Comparison of ENCODE assay signal across 8 cellular contexts in the genomic region with DNA sequence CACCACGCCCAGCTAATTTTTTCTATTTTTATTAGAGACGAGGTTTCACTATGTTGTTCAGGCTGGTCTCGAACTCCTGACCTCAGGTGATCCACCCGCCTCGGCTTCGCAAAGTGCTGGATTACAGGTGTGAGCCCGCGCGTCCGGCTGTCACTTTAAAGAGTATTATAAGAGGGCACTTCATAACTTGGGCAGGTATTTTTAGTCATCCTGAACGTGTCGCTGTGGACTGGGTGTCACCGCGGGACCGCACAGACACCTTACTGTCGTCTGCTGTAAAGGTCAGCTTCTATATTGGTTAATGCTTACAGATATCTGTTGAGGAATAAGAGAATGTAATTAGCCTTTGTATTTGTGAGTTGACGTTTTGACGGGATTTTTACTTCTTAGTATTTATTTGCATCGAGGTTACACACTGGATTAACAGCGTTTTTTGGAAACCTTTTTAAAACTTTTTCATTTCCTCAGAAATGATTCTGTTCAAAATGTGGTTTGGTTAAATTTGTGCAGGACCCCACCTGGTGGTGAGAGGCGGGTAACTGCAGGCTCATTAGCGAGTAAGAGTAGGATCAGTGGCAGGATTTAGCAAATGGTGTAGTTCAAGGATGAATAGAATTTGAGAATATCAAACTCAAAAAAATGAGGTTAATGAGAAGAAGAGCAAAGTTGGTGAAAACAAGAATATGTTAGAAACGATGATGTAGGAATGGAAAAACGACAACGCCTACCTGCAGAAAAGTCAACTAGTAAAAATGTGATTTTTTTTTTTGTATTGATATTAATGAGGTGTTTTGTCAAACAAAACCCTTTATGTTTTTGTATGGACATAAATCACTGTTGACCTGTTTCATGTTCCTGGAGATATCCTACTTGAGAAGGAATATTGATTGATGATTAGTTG. TPM values are rescaled to one million over a fixed set of nuclear protein-coding genes. Genes with fewer than 3 reads are reported as not detected.
DNase-seq lines count a peak whose midpoint lies in the region; ATAC-seq and TF ChIP-seq lines count a peak whose summit lies in the region.

No MANE protein-coding gene starts in this region.

- peak; percentile 90 for TF ChIP-seq CTCF in IMR-90 (conservative IDR thresholded peaks at IDR 0.05; ENCODE audit: low read depth, low read length)
- TF ChIP-seq CTCF in prostate gland (IDR thresholded peaks at IDR 0.05): peak; percentile 69 to 85 (median 77)

- H3K4me2 ChIP-seq in IMR-90 (ENCODE audit: low read depth, low read length): peak overlapping the region; percentile 44; the same call in 1 of the 2 replicates

- no peak overlapping the region for H4K5ac ChIP-seq in IMR-90 (ENCODE audit: low read depth, low read length)

- intact Hi-C loops in IMR-90 (cut with micrococcal nuclease): loop anchor here (1.0 to 10.0 kb wide), 3 partner anchors 68 to 385 kb away; no protein-coding TSS in a partner anchor
- intact Hi-C loops in Right ventricle myocardium superior (cut with DNase I): loop anchor here (5.0 kb wide), 1 partner anchor 57 kb away; no protein-coding TSS in a partner anchor
- intact Hi-C loops in prostate gland (cut with DNase I): no loop called here

- H2AFZ ChIP-seq in IMR-90 (replicated peaks; ENCODE audit: low read length, poor library complexity): no peak overlapping the region

- H4K20me1 ChIP-seq in IMR-90 (ENCODE audit: insufficient read depth, low read length): peaks cover 78% of the 10 kb centered on the region

- H3K4me3 Mint-ChIP-seq in activated naive CD8-positive, alpha-beta T cell treated with anti-CD3 and anti-CD28 coated beads, Interleukin-2, amount 10 ng/mL, durations not matched to agents 7 days and 5 days: peak overlapping the region; percentile 53

- H3K27ac ChIP-seq in IMR-90 (ENCODE audit: insufficient read depth, low read length) (no peak overlapping the region; the same call in 1 of the 2 replicates), prostate gland (no peak overlapping the region)

- no peaks in the 10 kb centered on the region for H3K9me3 ChIP-seq in IMR-90 (ENCODE audit: control insufficient read depth, insufficient read depth, low read length)
- H3K9me3 ChIP-seq in prostate gland: no peaks in the 10 kb centered on the region

- ATAC-seq in IMR-90 (ENCODE audit: low read depth) (peak; percentile 27; the same call in 1 of the 2 replicates), SK-N-SH treated with all-trans-retinoic acid at 6 μM for 48 hours (peak; percentile 38), Right ventricle myocardium superior (ENCODE audit: poor library complexity) (peak; percentile 25), HG03442 (IDR thresholded peaks at IDR 0.05; ENCODE audit: unreplicated experiment) (no peak)
- ATAC-seq in activated naive CD8-positive, alpha-beta T cell treated with anti-CD3 and anti-CD28 coated beads, Interleukin-2, amount 10 ng/mL, durations not matched to agents 7 days and 5 days (ENCODE audit: low read depth): no peak

- peak overlapping the region; percentile 46 for H2BK5ac ChIP-seq in IMR-90 (ENCODE audit: low read depth, low read length, poor library complexity, severe bottlenecking)

- H3K36me3 Mint-ChIP-seq in activated naive CD8-positive, alpha-beta T cell treated with anti-CD3 and anti-CD28 coated beads, Interleukin-2, amount 10 ng/mL, durations not matched to agents 7 days and 5 days: peaks cover 11% of the 10 kb centered on the region

- WGBS in IMR-90 (ENCODE audit: extremely low coverage in 2 of 2, insufficient read length in 1 of 2), 2 experiments: 52% methylated on average over 9 of the region's 25 CpGs; no CpG with 5 or more reads in 1 of the 2 experiments
- WGBS in prostate gland: 53% methylated on average over 25 of the region's 25 CpGs

- TF ChIP-seq POLR2A in IMR-90 (IDR thresholded peaks at IDR 0.05; ENCODE audit: low read depth, low read length) (no peak), prostate gland (IDR thresholded peaks at IDR 0.05) (no peak)

- no TSS peak for BruUV-seq in IMR-90 (replicated peaks; lab: Mats Ljungman, UMichigan)

- no peak overlapping the region for H2AK9ac ChIP-seq in IMR-90 (replicated peaks; ENCODE audit: low read depth, low read length, poor library complexity)

- no peak overlapping the region for H2BK15ac ChIP-seq in IMR-90 (ENCODE audit: low read depth, low read length)

- H4K8ac ChIP-seq in IMR-90 (ENCODE audit: low read depth in 2 of 2, low read length in 2 of 2): no peak overlapping the region

- no peak overlapping the region for H2BK20ac ChIP-seq in IMR-90 (ENCODE audit: low read depth, low read length)

- H3K36me3 ChIP-seq in IMR-90 (ENCODE audit: control insufficient read depth, insufficient read depth, low read length): peaks cover 1% of the 10 kb centered on the region; the same call in 1 of the 2 replicates
- no peaks in the 10 kb centered on the region for H3K36me3 ChIP-seq in prostate gland

- peak overlapping the region; percentile 8 for H3K4ac ChIP-seq in IMR-90 (ENCODE audit: low read depth, low read length)

- H3K27me3 ChIP-seq in IMR-90 (ENCODE audit: control insufficient read depth, insufficient read depth, low read length): no peaks in the 10 kb centered on the region
- H3K27me3 ChIP-seq in prostate gland (replicated peaks; ENCODE audit: insufficient read depth): no peaks in the 10 kb centered on the region

- H3K23ac ChIP-seq in IMR-90 (ENCODE audit: low read depth, low read length): no peak overlapping the region

- H2BK120ac ChIP-seq in IMR-90 (ENCODE audit: low read depth, low read length): no peak overlapping the region

- POLR2A ChIA-PET in IMR-90 (lab: Charles Lee; ENCODE audit: unreplicated experiment): no interaction called here
- POLR2A ChIA-PET in activated naive CD8-positive, alpha-beta T cell treated with anti-CD3 and anti-CD28 coated beads, Interleukin-2, amount 10 ng/mL, durations not matched to agents 7 days and 5 days (lab: Charles Lee): interaction anchor here (0.7 kb wide), 1 partner anchor 37 kb away, joined by 3 read pairs; no protein-coding TSS in a partner anchor

- H3K14ac ChIP-seq in IMR-90 (replicated peaks; ENCODE audit: low read depth, low read length): no peak overlapping the region

- peak; percentile 72 for DNase-seq in SIG-M5 treated with dmso at 0.1 percent for 504 hours (lab: John Stamatoyannopoulos, UW; ENCODE audit: unreplicated experiment)
- DNase-seq in SIG-M5 (lab: John Stamatoyannopoulos, UW): no peak
- DNase-seq in IMR-90: peak; percentile 74
- peak; percentile 61 for DNase-seq in activated naive CD8-positive, alpha-beta T cell treated with anti-CD3 and anti-CD28 coated beads, Interleukin-2, amount 10 ng/mL, durations not matched to agents 7 days and 5 days
- peak; percentile 74 for DNase-seq in Right ventricle myocardium superior
- DNase-seq in prostate gland (ENCODE audit: low spot score): peak; percentile 48

- H3K27me3 Mint-ChIP-seq in activated naive CD8-positive, alpha-beta T cell treated with anti-CD3 and anti-CD28 coated beads, Interleukin-2, amount 10 ng/mL, durations not matched to agents 7 days and 5 days: peaks cover 5% of the 10 kb centered on the region

- in situ Hi-C loops in IMR-90 (cut with MboI; ENCODE audit: low sequenced_read_pairs): loop anchor here (5.0 kb wide), 1 partner anchor 68 kb away; no protein-coding TSS in a partner anchor

- peak overlapping the region; percentile 20; the same call in 1 of the 2 replicates for H2AK5ac ChIP-seq in IMR-90 (ENCODE audit: low read depth, low read length)

- peaks cover 3% of the 10 kb centered on the region for H3K9me1 ChIP-seq in IMR-90 (ENCODE audit: insufficient read depth, low read length)

- H4K91ac ChIP-seq in IMR-90 (ENCODE audit: insufficient read depth, low read depth, low read length): no peak overlapping the region; the same call in 1 of the 2 replicates

- H3K18ac ChIP-seq in IMR-90 (ENCODE audit: low read depth, low read length): no peak overlapping the region

- H3K56ac ChIP-seq in IMR-90 (ENCODE audit: extremely low read depth, insufficient read depth, low read length): no peak overlapping the region

- H3K9ac ChIP-seq in IMR-90 (ENCODE audit: low read depth, low read length): peak overlapping the region; percentile 50

- H3K4me1 Mint-ChIP-seq in activated naive CD8-positive, alpha-beta T cell treated with anti-CD3 and anti-CD28 coated beads, Interleukin-2, amount 10 ng/mL, durations not matched to agents 7 days and 5 days: peaks cover 29% of the 10 kb centered on the region

- peaks cover 6 to 35% of the 10 kb centered on the region in 2 experiments; a peak in 3 of 4 replicates for H3K79me1 ChIP-seq in IMR-90 (ENCODE audit: low read depth in 1 of 2, low read length in 2 of 2)

- H3K9me3 Mint-ChIP-seq in activated naive CD8-positive, alpha-beta T cell treated with anti-CD3 and anti-CD28 coated beads, Interleukin-2, amount 10 ng/mL, durations not matched to agents 7 days and 5 days: no peaks in the 10 kb centered on the region

- H3K4me3 ChIP-seq in IMR-90 (ENCODE audit: insufficient read depth, low read depth, low read length) (no peak overlapping the region), prostate gland (no peak overlapping the region)

- peak overlapping the region; percentile 37 for H3K27ac Mint-ChIP-seq in activated naive CD8-positive, alpha-beta T cell treated with anti-CD3 and anti-CD28 coated beads, Interleukin-2, amount 10 ng/mL, durations not matched to agents 7 days and 5 days

- peak; percentile 68 for TF ChIP-seq RAD21 in IMR-90 (IDR thresholded peaks at IDR 0.05; ENCODE audit: low read length)

- CTCF ChIA-PET in IMR-90 (lab: Yijun Ruan, JAX): interaction anchor here (0.7 kb wide), 1 partner anchor 67 kb away, joined by 4 read pairs; no protein-coding TSS in a partner anchor

- dilution Hi-C loops in IMR-90 (cut with HindIII; ENCODE audit: low sequenced_read_pairs, unreplicated experiment): no loop called here

- H3K4me1 ChIP-seq in IMR-90 (ENCODE audit: control insufficient read depth, insufficient read depth, low read length): peaks cover 10% of the 10 kb centered on the region
- no peaks in the 10 kb centered on the region for H3K4me1 ChIP-seq in prostate gland (replicated peaks)

TF ChIP-seq in IMR-90, 13 proteins besides CTCF, POLR2A, EP300 and RAD21:
- no peak for TF ChIP-seq RCOR1 (IDR thresholded peaks at IDR 0.05; ENCODE audit: insufficient replicate concordance, low read length)
- peak; percentile 69 for TF ChIP-seq SMC3 (IDR thresholded peaks at IDR 0.05; ENCODE audit: low read depth, low read length)
- no peak for TF ChIP-seq FOS (IDR thresholded peaks at IDR 0.05; ENCODE audit: low read depth, low read length)

TF ChIP-seq in SK-N-SH treated with all-trans-retinoic acid at 6 μM for 48 hours, 23 proteins besides CTCF, POLR2A, EP300 and RAD21 (continues in another document):
- TF ChIP-seq OSR1 (CRISPR knock-in tag; IDR thresholded peaks at IDR 0.05) (no peak), ZNF565 (CRISPR knock-in tag; conservative IDR thresholded peaks at IDR 0.05; ENCODE audit: low read depth) (no peak), ARNTL (CRISPR knock-in tag; IDR thresholded peaks at IDR 0.05; ENCODE audit: borderline replicate concordance, low read depth) (no peak)

RNA-seq across cellular contexts. Expression of gene DNAJB6, which starts 3.2 kb away (rescaled TPM):
- total RNA-seq in IMR-90 (2012; rRNA removed): 93.4 and 155 TPM in 2 replicates
- 127 and 165 TPM in 2 replicates for polyA plus RNA-seq in IMR-90 (2012; rRNA removed)
- 56.9 and 61.4 TPM in 2 replicates for polyA plus RNA-seq in IMR-90 (2012; cell fraction: cytosol; rRNA removed)
- 52.2 and 98.8 TPM in 2 replicates for polyA plus RNA-seq in IMR-90 (2012; cell fraction: nucleus; rRNA removed; ENCODE audit: low replicate concordance)
- 10 to 100 TPM; 60.0 to 67.0 TPM for total RNA-seq in activated naive CD8-positive, alpha-beta T cell treated with anti-CD3 and anti-CD28 coated beads, Interleukin-2, amount 10 ng/mL, durations not matched to agents 7 days and 5 days
- 191 TPM for total RNA-seq in Right ventricle myocardium superior
- total RNA-seq in prostate gland: 100 to 1,000 TPM in 1 of 2 donors, 10 to 100 TPM in 1; 68.3 to 199 TPM

Comparison
In these comparisons a context has a peak if more than half of its experiments do, and no peak if none do; other contexts are left out.
1. ATAC-seq: peak in IMR-90 (single experiment), SK-N-SH treated with all-trans-retinoic acid at 6 μM for 48 hours (single experiment) and Right ventricle myocardium superior (single experiment); none in activated naive CD8-positive, alpha-beta T cell treated with anti-CD3 and anti-CD28 coated beads, Interleukin-2, amount 10 ng/mL, durations not matched to agents 7 days and 5 days (single experiment) and HG03442 (single experiment).